In the genomic region with DNA sequence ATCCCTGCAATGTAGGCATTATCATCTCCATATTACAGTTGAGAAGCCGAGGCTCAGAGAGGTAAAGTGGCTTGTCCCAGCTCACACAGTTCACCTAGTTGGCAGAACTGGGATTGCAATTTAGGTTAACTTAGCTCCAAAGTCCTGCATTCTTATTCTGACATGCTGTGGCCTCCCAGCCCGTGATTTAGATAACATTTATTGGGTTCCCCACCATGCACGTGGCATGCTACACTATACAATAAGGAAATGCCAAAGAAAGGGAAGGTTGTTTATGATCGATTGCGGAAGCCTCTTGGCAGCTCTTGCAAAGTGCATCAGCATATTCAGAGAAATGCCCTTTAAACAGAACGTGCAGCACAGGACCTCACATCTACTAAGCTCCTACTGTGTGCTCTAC, we compare ENCODE assay signal across 22 cellular contexts. TPM values are rescaled to one million over a fixed set of nuclear protein-coding genes. Genes with fewer than 3 reads are reported as not detected.
DNase-seq lines count a peak whose midpoint lies in the region; ATAC-seq, FAIRE-seq and TF ChIP-seq lines count a peak whose summit lies in the region.
"Had no signal": no experiment of that assay in that cellular context is flagged by ENCODE, and none has a peak within 500 bp of the region (broad histone marks: within the 10 kb centered on the region; RNA-seq: fewer than 3 reads in every experiment).

No MANE protein-coding gene starts in this region.

- H3K4me3 ChIP-seq in bronchial epithelial cell (ENCODE audit: low read depth, low read length): no peak overlapping the region
- H3K4me3 ChIP-seq in muscle layer of colon (ENCODE audit: low read depth in 1 of 2, low read length in 2 of 2): peak overlapping the region in 1 of 2 donors; percentile 69
- peak overlapping the region in 2 of 4 donors; percentile 7 to 91 for H3K4me3 ChIP-seq in tibial nerve
- H3K4me3 ChIP-seq: neural progenitor cell had no signal

- no peaks in the 10 kb centered on the region for H3K9me3 ChIP-seq in muscle layer of colon (ENCODE audit: low read length)
- H3K9me3 ChIP-seq in tibial nerve: no peaks in the 10 kb centered on the region
- H3K9me3 ChIP-seq: BE2C had no signal

- peak; percentile 34 for DNase-seq in NOMO-1 treated with DMSO at 0.1 percent for 48 hours (lab: John Stamatoyannopoulos, UW; ENCODE audit: unreplicated experiment)
- no peak for DNase-seq in bronchial epithelial cell (ENCODE audit: low read depth)
- no peak for DNase-seq in tibial nerve (ENCODE audit: low spot score in 2 of 2)
- no peak for DNase-seq in NCI-H1105 treated with DMSO at 0.1 percent for 48 hours (lab: John Stamatoyannopoulos, UW)
- DNase-seq in activated CD8-positive, alpha-beta memory T cell treated with anti-CD3 and anti-CD28 coated beads, Interleukin-2, amount 10 ng/mL, durations not matched to agents 7 days and 5 days: no peak
- DNase-seq in AG20443 (ENCODE audit: low spot score): no peak
- DNase-seq: activated CD4-positive, alpha-beta memory T cell treated with anti-CD3 and anti-CD28 coated beads for 36 hours; activated naive CD4-positive, alpha-beta T cell treated with anti-CD3 and anti-CD28 coated beads, Interleukin-2, amount 50 U/mL, for 16 hours; activated T-cell treated with anti-CD3 and anti-CD28 coated beads, Interleukin-2, amount 50 U/mL, for 48 hours; BE2C; erythroblast; GF-D8; H9; NCI-H2029 treated with DMSO at 0.1 percent for 48 hours; SHP77 treated with DMSO at 0.1 percent for 48 hours; stimulated activated naive CD4-positive, alpha-beta T cell had no signal

- no peaks in the 10 kb centered on the region for H3K36me3 Mint-ChIP-seq in activated CD8-positive, alpha-beta memory T cell treated with anti-CD3 and anti-CD28 coated beads, Interleukin-2, amount 10 ng/mL, durations not matched to agents 7 days and 5 days
- H3K36me3 Mint-ChIP-seq: activated CD4-positive, alpha-beta memory T cell treated with anti-CD3 and anti-CD28 coated beads for 36 hours; neural progenitor cell had no signal

- no peak for TF ChIP-seq POLR2A in tibial nerve (IDR thresholded peaks at IDR 0.05)

- peaks cover 4% of the 10 kb centered on the region for H3K4me1 Mint-ChIP-seq in activated CD8-positive, alpha-beta memory T cell treated with anti-CD3 and anti-CD28 coated beads, Interleukin-2, amount 10 ng/mL, durations not matched to agents 7 days and 5 days

- TF ChIP-seq EP300 in tibial nerve (IDR thresholded peaks at IDR 0.05): no peak

- H3K36me3 ChIP-seq in bronchial epithelial cell (ENCODE audit: control insufficient read depth, insufficient read depth, low read length) (no peaks in the 10 kb centered on the region), muscle layer of colon (ENCODE audit: insufficient read depth, low read length) (peaks cover 28% of the 10 kb centered on the region), tibial nerve (no peaks in the 10 kb centered on the region)
- H3K36me3 ChIP-seq: BE2C, neural progenitor cell had no signal

- H3K27me3 ChIP-seq in bronchial epithelial cell (ENCODE audit: control insufficient read depth, insufficient read depth, low read length): no peaks in the 10 kb centered on the region
- H3K27me3 ChIP-seq in muscle layer of colon (ENCODE audit: control insufficient read depth in 1 of 2, insufficient read depth in 2 of 2, low read length in 2 of 2): no peaks in the 10 kb centered on the region
- no peaks in the 10 kb centered on the region for H3K27me3 ChIP-seq in tibial nerve
- H3K27me3 ChIP-seq: BE2C had no signal

- H3K27ac ChIP-seq in muscle layer of colon (ENCODE audit: low read depth, low read length) (peak overlapping the region; percentile 96), tibial nerve (peak overlapping the region in 3 of 4 donors; percentile 88 to 99 (median 98))
- H3K27ac ChIP-seq: neural progenitor cell had no signal

- H3K27ac Mint-ChIP-seq in activated CD8-positive, alpha-beta memory T cell treated with anti-CD3 and anti-CD28 coated beads, Interleukin-2, amount 10 ng/mL, durations not matched to agents 7 days and 5 days: no peak overlapping the region
- H3K27ac Mint-ChIP-seq: activated CD4-positive, alpha-beta memory T cell treated with anti-CD3 and anti-CD28 coated beads for 36 hours; H9; IgD-negative memory B cell; neural progenitor cell; T-helper 1 cell treated with Interleukin-12 subunit alpha and Interleukin-12 subunit beta and Interleukin-4 antibody, amounts not matched to agents 30 μg/mL and 1 μg/mL, for 36 hours had no signal

- peak; percentile 47 for FAIRE-seq in bronchial epithelial cell (lab: Jason Lieb, UNC)
- FAIRE-seq: GM12891, urothelium cell line had no signal

- no peak overlapping the region for H3K4me3 Mint-ChIP-seq in activated CD8-positive, alpha-beta memory T cell treated with anti-CD3 and anti-CD28 coated beads, Interleukin-2, amount 10 ng/mL, durations not matched to agents 7 days and 5 days
- H3K4me3 Mint-ChIP-seq: activated CD4-positive, alpha-beta memory T cell treated with anti-CD3 and anti-CD28 coated beads for 36 hours; H9; neural progenitor cell; T-helper 1 cell treated with Interleukin-12 subunit alpha and Interleukin-12 subunit beta and Interleukin-4 antibody, amounts not matched to agents 30 μg/mL and 1 μg/mL, for 36 hours had no signal

- WGBS in tibial nerve, 2 donors: 22 to 40% methylated on average over 6 of the region's 6 CpGs

- CTCF ChIA-PET in activated CD8-positive, alpha-beta memory T cell treated with anti-CD3 and anti-CD28 coated beads, Interleukin-2, amount 10 ng/mL, durations not matched to agents 7 days and 5 days (lab: Charles Lee): no interaction called here

- H3K27me3 Mint-ChIP-seq in activated CD8-positive, alpha-beta memory T cell treated with anti-CD3 and anti-CD28 coated beads, Interleukin-2, amount 10 ng/mL, durations not matched to agents 7 days and 5 days: peaks cover 48% of the 10 kb centered on the region

- no peak for ATAC-seq in activated CD8-positive, alpha-beta memory T cell treated with anti-CD3 and anti-CD28 coated beads, Interleukin-2, amount 10 ng/mL, durations not matched to agents 7 days and 5 days

- no peaks in the 10 kb centered on the region for H3K9me3 Mint-ChIP-seq in activated CD8-positive, alpha-beta memory T cell treated with anti-CD3 and anti-CD28 coated beads, Interleukin-2, amount 10 ng/mL, durations not matched to agents 7 days and 5 days (ENCODE audit: low read depth)
- H3K9me3 Mint-ChIP-seq: activated CD4-positive, alpha-beta memory T cell treated with anti-CD3 and anti-CD28 coated beads for 36 hours; H9; neural progenitor cell; T-helper 1 cell treated with Interleukin-12 subunit alpha and Interleukin-12 subunit beta and Interleukin-4 antibody, amounts not matched to agents 30 μg/mL and 1 μg/mL, for 36 hours had no signal

- no peak for TF ChIP-seq CTCF in bronchial epithelial cell (IDR thresholded peaks at IDR 0.05; ENCODE audit: insufficient read depth, low read length, severe bottlenecking)
- TF ChIP-seq CTCF in tibial nerve (IDR thresholded peaks at IDR 0.05): no peak

- peak overlapping the region; percentile 75 for H3K9ac ChIP-seq in muscle layer of colon (ENCODE audit: low read length)
- H3K9ac ChIP-seq: neural progenitor cell had no signal

- H3K4me1 ChIP-seq in muscle layer of colon (ENCODE audit: insufficient read depth, low read length) (peaks cover 72% of the 10 kb centered on the region), tibial nerve (peaks cover 0 to 80% (median 30%) of the 10 kb centered on the region in 4 donors)
- H3K4me1 ChIP-seq: BE2C had no signal

RNA-seq across cellular contexts. Expression of a gene that starts 3.2 kb away (rescaled TPM):
- total RNA-seq in bronchial epithelial cell (4.7 and 6.4 TPM in 2 replicates), tibial nerve (10 to 100 TPM; 33.6 to 98.8 (median 93.2) TPM)
- total RNA-seq in activated CD8-positive, alpha-beta memory T cell treated with anti-CD3 and anti-CD28 coated beads, Interleukin-2, amount 10 ng/mL, durations not matched to agents 7 days and 5 days: 1 to 10 TPM in 1 of 2 experiments, under 1 TPM in 1; 0.26 to 1.7 TPM
